In the genomic region with DNA sequence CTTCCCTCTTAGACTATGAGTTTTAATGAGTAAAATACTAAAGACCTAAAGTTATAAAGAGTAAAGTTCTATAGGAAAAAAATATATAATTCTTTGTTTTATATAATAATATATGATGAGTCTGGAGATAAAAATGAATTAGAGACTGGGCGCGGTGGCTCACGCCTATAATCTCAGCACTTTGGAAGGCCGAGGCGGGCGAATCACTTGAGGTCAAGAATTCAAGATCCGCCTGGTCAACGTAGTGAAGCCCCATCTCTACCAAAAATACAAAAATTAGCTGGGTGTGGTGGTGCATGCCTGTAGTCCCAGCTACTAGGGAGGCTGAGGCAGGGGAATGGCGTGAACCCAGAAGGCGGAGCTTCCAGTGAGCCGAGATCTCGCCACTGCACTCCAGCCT, we compare ENCODE assay signal across 7 cellular contexts. TPM values are rescaled to one million over a fixed set of nuclear protein-coding genes. Genes with fewer than 3 reads are reported as not detected.
DNase-seq lines count a peak whose midpoint lies in the region; ATAC-seq and TF ChIP-seq lines count a peak whose summit lies in the region.
"Not testable (repeated sequence)": the region's sequence is repeated elsewhere in the genome, so short reads cannot be mapped to it uniquely, and the experiment has no call there.

No MANE protein-coding gene starts in this region.

- peaks cover 31% of the 10 kb centered on the region for H3K4me1 Mint-ChIP-seq in dendritic cell treated with granulocyte-macrophage colony-stimulating factor and Interleukin-4, amounts not matched to agents 40 ng/mL and 50 ng/mL, for 4 days (ENCODE audit: low read depth)
- H3K4me1 Mint-ChIP-seq in naive B cell, result peaks cover 19 to 59% (median 29%) of the 10 kb centered on the region in 3 donors
- peaks cover 50% of the 10 kb centered on the region for H3K4me1 Mint-ChIP-seq in stimulated activated memory B cell treated with anti-CD40 and anti-IgM and Interleukin-4, amounts not matched to agents 10 μg/mL and 1 μg/mL and 100 μg/mL, for 72 hours

- not testable (repeated sequence) for BruUV-seq in OCI-LY7 (replicated peaks; lab: Mats Ljungman, UMichigan)

- not testable (repeated sequence) for H3K9ac ChIP-seq in BLaER1; OCI-LY1 (ENCODE audit: low read length)

- H4K20me1 ChIP-seq in BLaER1; DOHH2 (ENCODE audit: control insufficient read depth, insufficient read depth, low read depth, low read length); OCI-LY1 (ENCODE audit: insufficient read depth, low read length); OCI-LY7 (ENCODE audit: insufficient read depth, low read length): not testable (repeated sequence)

- not testable (repeated sequence) for H3K27me3 ChIP-seq in BLaER1; DOHH2 (ENCODE audit: control insufficient read depth, low read length); OCI-LY1 (ENCODE audit: insufficient read depth, low read length)

- ATAC-seq in naive B cell (ENCODE audit: low read depth in 2 of 2); stimulated activated memory B cell treated with anti-CD40 and anti-IgM and Interleukin-4, amounts not matched to agents 10 μg/mL and 1 μg/mL and 100 μg/mL, for 72 hours: not testable (repeated sequence)

- H3K79me2 ChIP-seq in DOHH2 (ENCODE audit: control insufficient read depth, low read length), result peaks cover 58% of the 10 kb centered on the region
- H3K79me2 ChIP-seq in OCI-LY1 (ENCODE audit: insufficient read depth, low read length), result not testable (repeated sequence)
- peaks cover 11% of the 10 kb centered on the region; the same call in 1 of the 2 replicates for H3K79me2 ChIP-seq in OCI-LY7 (ENCODE audit: insufficient read depth, low read depth, low read length)

- peaks cover 29% of the 10 kb centered on the region for H3K36me3 ChIP-seq in BLaER1
- peaks cover 44% of the 10 kb centered on the region for H3K36me3 ChIP-seq in DOHH2 (ENCODE audit: control insufficient read depth, low read length)
- peaks cover 32% of the 10 kb centered on the region for H3K36me3 ChIP-seq in OCI-LY1 (ENCODE audit: insufficient read depth, low read length)
- not testable (repeated sequence) for H3K36me3 ChIP-seq in OCI-LY7 (ENCODE audit: insufficient read depth, low read length)

- H3K9me3 Mint-ChIP-seq in dendritic cell treated with granulocyte-macrophage colony-stimulating factor and Interleukin-4, amounts not matched to agents 40 ng/mL and 50 ng/mL, for 4 days; naive B cell; stimulated activated memory B cell treated with anti-CD40 and anti-IgM and Interleukin-4, amounts not matched to agents 10 μg/mL and 1 μg/mL and 100 μg/mL, for 72 hours: not testable (repeated sequence)

- H3K27ac ChIP-seq in BLaER1, result not testable (repeated sequence)
- peak overlapping the region; percentile 95 for H3K27ac ChIP-seq in DOHH2 (ENCODE audit: low read depth, low read length)
- H3K27ac ChIP-seq in OCI-LY1 (ENCODE audit: low read depth, low read length, poor library complexity, severe bottlenecking), result peak overlapping the region; percentile 83
- peak overlapping the region; percentile 81 for H3K27ac ChIP-seq in OCI-LY7 (ENCODE audit: low read depth, low read length, poor library complexity, severe bottlenecking)

- not testable (repeated sequence) for H3K9me2 ChIP-seq in DOHH2 (replicated peaks; ENCODE audit: control insufficient read depth, low read length); OCI-LY1 (ENCODE audit: low read depth, low read length); OCI-LY7 (ENCODE audit: insufficient read depth, low read length)

- not testable (repeated sequence) for TF ChIP-seq CTCF in DOHH2 (IDR thresholded peaks at IDR 0.05; ENCODE audit: low read depth, low read length, poor library complexity, severe bottlenecking); OCI-LY1 (IDR thresholded peaks at IDR 0.05; ENCODE audit: low read length); OCI-LY7 (conservative IDR thresholded peaks at IDR 0.05; ENCODE audit: low read length)

- intact Hi-C loops in OCI-LY7 (cut with micrococcal nuclease; ENCODE audit: unreplicated experiment); dendritic cell treated with granulocyte-macrophage colony-stimulating factor and Interleukin-4, amounts not matched to agents 40 ng/mL and 50 ng/mL, for 4 days (cut with micrococcal nuclease): not testable (repeated sequence)

- H3K4me2 ChIP-seq in BLaER1 (peak overlapping the region; percentile 52), DOHH2 (ENCODE audit: low read length) (peak overlapping the region; percentile 78), OCI-LY7 (ENCODE audit: low read length) (peak overlapping the region; percentile 60; the same call in 1 of the 2 replicates)
- H3K4me2 ChIP-seq in OCI-LY1 (ENCODE audit: low read length), result not testable (repeated sequence)

- H2AFZ ChIP-seq in OCI-LY1 (ENCODE audit: low read length), result not testable (repeated sequence)
- peak overlapping the region; percentile 69; the same call in 1 of the 2 replicates for H2AFZ ChIP-seq in OCI-LY7 (ENCODE audit: low read length)

- not testable (repeated sequence) for H3K27me3 Mint-ChIP-seq in dendritic cell treated with granulocyte-macrophage colony-stimulating factor and Interleukin-4, amounts not matched to agents 40 ng/mL and 50 ng/mL, for 4 days; naive B cell; stimulated activated memory B cell treated with anti-CD40 and anti-IgM and Interleukin-4, amounts not matched to agents 10 μg/mL and 1 μg/mL and 100 μg/mL, for 72 hours

- DNase-seq in OCI-LY7 (ENCODE audit: low spot score); naive B cell: not testable (repeated sequence)

- POLR2A ChIA-PET in OCI-LY7 (lab: Charles Lee), result interaction anchor here (0.5 to 6.0 kb wide), 12 partner anchors 9 to 768 kb away, joined by 3 to 52 read pairs (median 5); partner anchors contain the start of gene NIPSNAP3A

- CTCF ChIA-PET in OCI-LY7 (lab: Charles Lee; ENCODE audit: unreplicated experiment), result interaction anchor here (0.6 to 0.9 kb wide), 3 partner anchors 30 to 953 kb away, joined by 3 read pairs; no protein-coding TSS in a partner anchor

- not testable (repeated sequence) for H3K9me3 ChIP-seq in BLaER1; DOHH2 (ENCODE audit: control insufficient read depth, insufficient read depth, low read length); OCI-LY1 (ENCODE audit: low read length)
- H3K9me3 ChIP-seq in OCI-LY7 (ENCODE audit: low read length), result peaks cover 23% of the 10 kb centered on the region; the same call in 1 of the 2 replicates

- H3K27ac Mint-ChIP-seq in dendritic cell treated with granulocyte-macrophage colony-stimulating factor and Interleukin-4, amounts not matched to agents 40 ng/mL and 50 ng/mL, for 4 days, result peak overlapping the region; percentile 79
- H3K27ac Mint-ChIP-seq in naive B cell, result peak overlapping the region in 2 of 6 donors; percentile 84 to 88
- H3K27ac Mint-ChIP-seq in stimulated activated memory B cell treated with anti-CD40 and anti-IgM and Interleukin-4, amounts not matched to agents 10 μg/mL and 1 μg/mL and 100 μg/mL, for 72 hours, result peak overlapping the region; percentile 86

- peaks cover 43% of the 10 kb centered on the region for H3F3A ChIP-seq in DOHH2 (ENCODE audit: control insufficient read depth, insufficient read depth)
- not testable (repeated sequence) for H3F3A ChIP-seq in OCI-LY1 (ENCODE audit: insufficient read depth, low read length)

- not testable (repeated sequence) for H3K4me3 Mint-ChIP-seq in dendritic cell treated with granulocyte-macrophage colony-stimulating factor and Interleukin-4, amounts not matched to agents 40 ng/mL and 50 ng/mL, for 4 days; stimulated activated memory B cell treated with anti-CD40 and anti-IgM and Interleukin-4, amounts not matched to agents 10 μg/mL and 1 μg/mL and 100 μg/mL, for 72 hours
- peak overlapping the region in 5 of 8 donors; percentile 64 to 85 (median 71) for H3K4me3 Mint-ChIP-seq in naive B cell

- not testable (repeated sequence) for H3K36me3 Mint-ChIP-seq in dendritic cell treated with granulocyte-macrophage colony-stimulating factor and Interleukin-4, amounts not matched to agents 40 ng/mL and 50 ng/mL, for 4 days (ENCODE audit: low read depth); naive B cell
- peaks cover 16% of the 10 kb centered on the region for H3K36me3 Mint-ChIP-seq in stimulated activated memory B cell treated with anti-CD40 and anti-IgM and Interleukin-4, amounts not matched to agents 10 μg/mL and 1 μg/mL and 100 μg/mL, for 72 hours

- H3K4me1 ChIP-seq in BLaER1 (peaks cover 64% of the 10 kb centered on the region), DOHH2 (ENCODE audit: control insufficient read depth, low read length) (peaks cover 74% of the 10 kb centered on the region), OCI-LY1 (ENCODE audit: insufficient read depth, low read length, severe bottlenecking) (peaks cover 56% of the 10 kb centered on the region), OCI-LY7 (ENCODE audit: insufficient read depth, low read length, poor library complexity, severe bottlenecking) (peaks cover 62% of the 10 kb centered on the region)

- H3K4me3 ChIP-seq in BLaER1; OCI-LY1 (ENCODE audit: low read depth, low read length, poor library complexity, severe bottlenecking); OCI-LY7 (ENCODE audit: low read depth, low read length, poor library complexity, severe bottlenecking): not testable (repeated sequence)
- peak overlapping the region; percentile 62 for H3K4me3 ChIP-seq in DOHH2 (ENCODE audit: low read length)

RNA-seq across cellular contexts. Expression of gene NIPSNAP3B, which starts 5.1 kb away (rescaled TPM):
- 0.28 and 0.31 TPM in 2 replicates for total RNA-seq in OCI-LY7 (2014; rRNA removed; shearing (Covaris generic))
- 0.52 and 1.1 TPM in 2 replicates for total RNA-seq in OCI-LY7 (2022)
- polyA plus RNA-seq in naive B cell (ENCODE audit: low read depth in 6 of 6), result 10 to 100 TPM in 2 of 6 donors, 1 to 10 TPM in 4; 4.4 to 12.1 (median 5.9) TPM

RNA-seq across cellular contexts. Expression of gene NIPSNAP3A, which starts 21.5 kb away (rescaled TPM):
- total RNA-seq in OCI-LY7 (2014; rRNA removed; shearing (Covaris generic)), result 20.2 and 25.2 TPM in 2 replicates
- total RNA-seq in OCI-LY7 (2022), result 24.3 and 25.2 TPM in 2 replicates
- 10 to 100 TPM; 22.1 to 60.3 (median 28.3) TPM for polyA plus RNA-seq in naive B cell (ENCODE audit: low read depth in 6 of 6)
